1 cellular context compared by ENCODE assay signal in the genomic region with DNA sequence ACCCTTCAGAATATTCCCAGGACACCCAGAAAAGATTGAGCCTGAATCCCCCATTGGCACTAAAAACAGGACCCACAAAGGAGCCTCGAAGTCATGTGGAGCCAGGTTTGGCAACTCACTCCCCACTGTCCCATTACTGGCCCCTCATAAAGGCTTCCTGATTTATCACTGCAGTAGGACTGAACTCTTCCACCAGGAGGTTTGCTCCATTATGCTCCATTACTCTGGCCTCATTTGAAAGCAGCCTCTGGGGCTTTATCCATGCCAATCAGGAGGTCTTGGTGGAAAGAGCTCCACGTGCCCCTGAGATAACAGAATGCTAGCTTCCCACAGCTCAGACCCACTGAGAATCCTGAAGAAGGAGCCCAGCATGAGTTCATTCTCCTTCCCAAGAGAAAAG.
TF ChIP-seq lines count a peak whose summit lies in the region.

No MANE protein-coding gene starts in this region.

TF ChIP-seq in HEK293, 187 proteins besides CTCF, POLR2A, EP300 and RAD21 (continued from another document):
- TF ChIP-seq ZNF837 (tag by site-specific recombination; IDR thresholded peaks at IDR 0.05), result no peak
- TF ChIP-seq ZNF791 (tag by site-specific recombination; IDR thresholded peaks at IDR 0.05), result no peak
- TF ChIP-seq ZIC2 (tag by site-specific recombination; IDR thresholded peaks at IDR 0.05), result peak; percentile 77
- TF ChIP-seq ZBTB17 (tag by site-specific recombination; IDR thresholded peaks at IDR 0.05), result peak; percentile 45
